9 cellular contexts compared by ENCODE assay signal in genomic region chr2:71995067-71995665, GRCh38.
A peak's percentile ranks its signal among the peaks of the same experiment; 100 is the strongest.
DNase-seq lines count a peak whose midpoint lies in the region; ATAC-seq, FAIRE-seq and TF ChIP-seq lines count a peak whose summit lies in the region.
"Had no signal": no experiment of that assay in that cellular context is flagged by ENCODE, and none has a peak within 500 bp of the region (broad histone marks: within the 10 kb centered on the region; RNA-seq: fewer than 3 reads in every experiment).

No MANE protein-coding gene starts in this region.

- no peak for ATAC-seq in HG02798 (IDR thresholded peaks at IDR 0.05; ENCODE audit: poor library complexity, unreplicated experiment)

- intact Hi-C loops in OCI-LY7 (cut with micrococcal nuclease; ENCODE audit: unreplicated experiment) (no loop called here), testis (cut with DNase I; ENCODE audit: low total_unique reads) (no loop called here)

- no peaks in the 10 kb centered on the region for H4K20me1 ChIP-seq in OCI-LY7 (ENCODE audit: insufficient read depth, low read length)

- FAIRE-seq in GM19239 (lab: Jason Lieb, UNC) = no peak

- no peaks in the 10 kb centered on the region for H3K4me1 ChIP-seq in OCI-LY7 (ENCODE audit: insufficient read depth, low read length, poor library complexity, severe bottlenecking)
- H3K4me1 ChIP-seq in testis = no peaks in the 10 kb centered on the region

- peak; percentile 50; the same call in 1 of the 2 replicates for TF ChIP-seq CTCF in OCI-LY7 (conservative IDR thresholded peaks at IDR 0.05; ENCODE audit: low read length)
- peak; percentile 36 for TF ChIP-seq CTCF in epithelial cell of esophagus (IDR thresholded peaks at IDR 0.05; ENCODE audit: insufficient read depth, low read depth, low read length, missing control alignments)
- peak in 2 of 3 experiments; percentile 21 to 37 for TF ChIP-seq CTCF in testis (IDR thresholded peaks at IDR 0.05)

- H3K4me3 ChIP-seq in OCI-LY7 (ENCODE audit: low read depth, low read length, poor library complexity, severe bottlenecking) = no peak overlapping the region
- no peak overlapping the region for H3K4me3 ChIP-seq in epithelial cell of esophagus (ENCODE audit: low read length)
- H3K4me3 ChIP-seq in testis = no peak overlapping the region

- DNase-seq in NCI-H345 (lab: John Stamatoyannopoulos, UW) (peak; percentile 45), NCI-H345 treated with DMSO at 0.1 percent for 48 hours (lab: John Stamatoyannopoulos, UW; ENCODE audit: unreplicated experiment) (no peak), OCI-LY7 (ENCODE audit: low spot score) (no peak), epithelial cell of esophagus (ENCODE audit: low read depth) (peak; percentile 31), testis (no peak), GM19239 (ENCODE audit: insufficient read length, low spot score) (no peak), islet precursor cell (no peak)
- DNase-seq: CD4-positive, CD25-positive, alpha-beta regulatory T cell had no signal

- no peaks in the 10 kb centered on the region for H3K79me2 ChIP-seq in OCI-LY7 (ENCODE audit: insufficient read depth, low read depth, low read length)

- H3K4me2 ChIP-seq in OCI-LY7 (ENCODE audit: low read length) = no peak overlapping the region

- no peaks in the 10 kb centered on the region for H3K27me3 ChIP-seq in testis

- H3K27ac ChIP-seq in OCI-LY7 (ENCODE audit: low read depth, low read length, poor library complexity, severe bottlenecking) = no peak overlapping the region
- H3K27ac ChIP-seq in testis = no peak overlapping the region

- H3K9me3 ChIP-seq in OCI-LY7 (ENCODE audit: low read length) (no peaks in the 10 kb centered on the region), testis (no peaks in the 10 kb centered on the region)

- POLR2A ChIA-PET in OCI-LY7 (lab: Charles Lee) = interaction anchor here (1.3 kb wide), 1 partner anchor 13 kb away, joined by 3 read pairs; no protein-coding TSS in a partner anchor

- CTCF ChIA-PET in OCI-LY7 (lab: Charles Lee; ENCODE audit: unreplicated experiment) = no interaction called here

- H2AFZ ChIP-seq in OCI-LY7 (ENCODE audit: low read length) = no peak overlapping the region

- no TSS peak for BruUV-seq in OCI-LY7 (replicated peaks; lab: Mats Ljungman, UMichigan)

- H3K9me2 ChIP-seq in OCI-LY7 (ENCODE audit: insufficient read depth, low read length) = no peaks in the 10 kb centered on the region

- H3K36me3 ChIP-seq in OCI-LY7 (ENCODE audit: insufficient read depth, low read length) (no peaks in the 10 kb centered on the region), testis (ENCODE audit: low read depth, missing control alignments) (no peaks in the 10 kb centered on the region)

- TF ChIP-seq POLR2A in testis (IDR thresholded peaks at IDR 0.05) = no peak

- WGBS in testis, 2 donors = 78 to 79% methylated on average over 3 of the region's 3 CpGs

Comparison
In these comparisons a context has a peak if more than half of its experiments do, and no peak if none do; other contexts are left out.
1. DNase-seq: peak in NCI-H345 (single experiment) and epithelial cell of esophagus (single experiment); none in NCI-H345 treated with DMSO at 0.1 percent for 48 hours (single experiment), OCI-LY7 (single experiment), testis (single experiment), GM19239 (single experiment) and islet precursor cell (single experiment).
2. Peak in every context shown above with its lines, with median percentiles within 50 percentile points of each other: CTCF ChIP-seq.